ENCODE assay signal across 1 cellular context in genomic region chr12:47159348-47159747, GRCh38.
A peak's percentile ranks its signal among the peaks of the same experiment; 100 is the strongest.
TF ChIP-seq lines count a peak whose summit lies in the region.

No MANE protein-coding gene starts in this region.

TF ChIP-seq in K562, 482 proteins besides CTCF, POLR2A, EP300 and RAD21 (continued from another document):
- TF ChIP-seq AFF1 (IDR thresholded peaks at IDR 0.05; ENCODE audit: low read depth in 1 of 2, partially characterized antibody in 2 of 2) = peak in 1 of 2 experiments; percentile 99
TF ChIP-seq in K562: peak in this region for 4.
